Comparison of ENCODE assay signal across 11 cellular contexts in the genomic region with DNA sequence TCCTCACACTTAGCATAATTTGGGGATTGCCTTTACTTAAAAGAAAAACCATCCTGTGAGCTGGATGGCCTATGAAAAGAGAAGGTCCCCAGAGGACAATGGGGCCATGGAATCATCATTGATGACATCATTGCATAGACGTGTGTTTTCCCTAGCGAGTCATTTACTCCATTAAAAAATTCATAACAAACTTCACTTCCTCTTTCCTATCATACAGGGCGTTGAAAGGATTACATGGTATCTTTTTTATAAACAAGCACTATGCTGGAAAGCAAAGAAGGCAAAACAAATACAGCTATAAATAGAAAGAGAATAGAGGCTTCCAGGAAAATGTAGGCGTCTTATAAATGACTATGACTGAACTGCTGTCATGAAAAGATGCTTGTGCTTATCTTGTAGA. TPM values are rescaled to one million over a fixed set of nuclear protein-coding genes. Genes with fewer than 3 reads are reported as not detected.
DNase-seq lines count a peak whose midpoint lies in the region; ATAC-seq lines count a peak whose summit lies in the region.
"Had no signal": no experiment of that assay in that cellular context is flagged by ENCODE, and none has a peak within 500 bp of the region (broad histone marks: within the 10 kb centered on the region; RNA-seq: fewer than 3 reads in every experiment).

No MANE protein-coding gene starts in this region.

- no peaks in the 10 kb centered on the region for H3K9me3 Mint-ChIP-seq in activated T-cell treated with anti-CD3 and anti-CD28 coated beads, Interleukin-2, amount 50 U/mL, for 72 hours
- no peaks in the 10 kb centered on the region for H3K9me3 Mint-ChIP-seq in activated T-cell treated with anti-CD3 and anti-CD28 coated beads, Interleukin-2, amount 50 U/mL, for 24 hours
- no peaks in the 10 kb centered on the region for H3K9me3 Mint-ChIP-seq in stimulated activated naive B cell treated with anti-CD40 and anti-IgM and Interleukin-4, amounts not matched to agents 10 μg/mL and 1 μg/mL and 100 μg/mL, for 72 hours

- peak; percentile 24 to 54 for ATAC-seq in activated T-cell treated with anti-CD3 and anti-CD28 coated beads, Interleukin-2, amount 50 U/mL, for 72 hours (replicated peaks in 1 of 2)
- ATAC-seq in stimulated activated naive B cell treated with anti-CD40 and anti-IgM and Interleukin-4, amounts not matched to agents 10 μg/mL and 1 μg/mL and 100 μg/mL, for 72 hours (replicated peaks), result peak; percentile 87 to 89
- ATAC-seq in GM18511 (IDR thresholded peaks at IDR 0.05; ENCODE audit: unreplicated experiment) (no peak), HG03280 (IDR thresholded peaks at IDR 0.05; ENCODE audit: unreplicated experiment) (no peak)
- ATAC-seq: A549 had no signal

- peak overlapping the region in 1 of 2 donors; percentile 61 for H3K4me3 Mint-ChIP-seq in activated T-cell treated with anti-CD3 and anti-CD28 coated beads, Interleukin-2, amount 50 U/mL, for 72 hours
- H3K4me3 Mint-ChIP-seq in activated T-cell treated with anti-CD3 and anti-CD28 coated beads, Interleukin-2, amount 50 U/mL, for 24 hours, result no peak overlapping the region
- H3K4me3 Mint-ChIP-seq in stimulated activated naive B cell treated with anti-CD40 and anti-IgM and Interleukin-4, amounts not matched to agents 10 μg/mL and 1 μg/mL and 100 μg/mL, for 72 hours, result no peak overlapping the region

- peaks cover 8% of the 10 kb centered on the region for H3K4me1 Mint-ChIP-seq in activated T-cell treated with anti-CD3 and anti-CD28 coated beads, Interleukin-2, amount 50 U/mL, for 72 hours (ENCODE audit: low read depth)
- H3K4me1 Mint-ChIP-seq in activated T-cell treated with anti-CD3 and anti-CD28 coated beads, Interleukin-2, amount 50 U/mL, for 24 hours (ENCODE audit: low read depth), result peaks cover 8% of the 10 kb centered on the region
- H3K4me1 Mint-ChIP-seq in stimulated activated naive B cell treated with anti-CD40 and anti-IgM and Interleukin-4, amounts not matched to agents 10 μg/mL and 1 μg/mL and 100 μg/mL, for 72 hours, result peaks cover 2 to 9% of the 10 kb centered on the region in 2 donors

- no peak for DNase-seq in activated T-cell treated with anti-CD3 and anti-CD28 coated beads, Interleukin-2, amount 50 U/mL, for 72 hours
- no peak for DNase-seq in activated T-cell treated with anti-CD3 and anti-CD28 coated beads, Interleukin-2, amount 50 U/mL, for 24 hours
- DNase-seq in amniotic epithelial cell (ENCODE audit: low read depth) (peak; percentile 52), hepatic stellate cell (ENCODE audit: low spot score) (peak; percentile 29), middle frontal gyrus (ENCODE audit: extremely low spot score, low spot score) (no peak)
- no peak for DNase-seq in stimulated activated naive B cell treated with anti-CD40 and anti-IgM and Interleukin-4, amounts not matched to agents 10 μg/mL and 1 μg/mL and 100 μg/mL, for 72 hours
- DNase-seq: activated naive CD4-positive, alpha-beta T cell treated with anti-CD3 and anti-CD28 coated beads, Interleukin-2, amount 50 U/mL, for 16 hours; NCI-H2081 had no signal

- peaks cover 50% of the 10 kb centered on the region for H3K27me3 Mint-ChIP-seq in activated T-cell treated with anti-CD3 and anti-CD28 coated beads, Interleukin-2, amount 50 U/mL, for 72 hours (ENCODE audit: low read depth)
- peaks cover 55% of the 10 kb centered on the region for H3K27me3 Mint-ChIP-seq in activated T-cell treated with anti-CD3 and anti-CD28 coated beads, Interleukin-2, amount 50 U/mL, for 24 hours
- H3K27me3 Mint-ChIP-seq in stimulated activated naive B cell treated with anti-CD40 and anti-IgM and Interleukin-4, amounts not matched to agents 10 μg/mL and 1 μg/mL and 100 μg/mL, for 72 hours, result peaks cover 15 to 41% of the 10 kb centered on the region in 2 donors

- peak overlapping the region; percentile 94 for H3K27ac Mint-ChIP-seq in activated T-cell treated with anti-CD3 and anti-CD28 coated beads, Interleukin-2, amount 50 U/mL, for 72 hours
- H3K27ac Mint-ChIP-seq in activated T-cell treated with anti-CD3 and anti-CD28 coated beads, Interleukin-2, amount 50 U/mL, for 24 hours, result no peak overlapping the region
- no peak overlapping the region for H3K27ac Mint-ChIP-seq in stimulated activated naive B cell treated with anti-CD40 and anti-IgM and Interleukin-4, amounts not matched to agents 10 μg/mL and 1 μg/mL and 100 μg/mL, for 72 hours

- no peaks in the 10 kb centered on the region for H3K36me3 Mint-ChIP-seq in activated T-cell treated with anti-CD3 and anti-CD28 coated beads, Interleukin-2, amount 50 U/mL, for 72 hours (ENCODE audit: insufficient read depth in 2 of 2)
- no peaks in the 10 kb centered on the region for H3K36me3 Mint-ChIP-seq in activated T-cell treated with anti-CD3 and anti-CD28 coated beads, Interleukin-2, amount 50 U/mL, for 24 hours (ENCODE audit: low read depth)
- H3K36me3 Mint-ChIP-seq in stimulated activated naive B cell treated with anti-CD40 and anti-IgM and Interleukin-4, amounts not matched to agents 10 μg/mL and 1 μg/mL and 100 μg/mL, for 72 hours, result no peaks in the 10 kb centered on the region

RNA-seq across cellular contexts. Expression of a gene that starts 11.3 kb away (rescaled TPM):
- not detected for total RNA-seq in activated T-cell treated with anti-CD3 and anti-CD28 coated beads, Interleukin-2, amount 50 U/mL, for 72 hours

RNA-seq across cellular contexts. Expression of a gene that starts 26.4 kb away (rescaled TPM):
- total RNA-seq in activated T-cell treated with anti-CD3 and anti-CD28 coated beads, Interleukin-2, amount 50 U/mL, for 72 hours, result 100 to 1,000 TPM; 311 to 325 TPM

Comparison
In these comparisons a context has a peak if more than half of its experiments do, and no peak if none do; other contexts are left out.
1. ATAC-seq: peak in activated T-cell treated with anti-CD3 and anti-CD28 coated beads, Interleukin-2, amount 50 U/mL, for 72 hours (2 of 2) and stimulated activated naive B cell treated with anti-CD40 and anti-IgM and Interleukin-4, amounts not matched to agents 10 μg/mL and 1 μg/mL and 100 μg/mL, for 72 hours (2 of 2); none in GM18511 (single experiment) and HG03280 (single experiment).
2. DNase-seq: peak in amniotic epithelial cell (single experiment) and hepatic stellate cell (single experiment); none in activated T-cell treated with anti-CD3 and anti-CD28 coated beads, Interleukin-2, amount 50 U/mL, for 72 hours (0 of 2), activated T-cell treated with anti-CD3 and anti-CD28 coated beads, Interleukin-2, amount 50 U/mL, for 24 hours (single experiment), stimulated activated naive B cell treated with anti-CD40 and anti-IgM and Interleukin-4, amounts not matched to agents 10 μg/mL and 1 μg/mL and 100 μg/mL, for 72 hours (single experiment) and middle frontal gyrus (single experiment).